ENCODE assay signal across 8 cellular contexts in genomic region chrX:107627792-107628661, GRCh38. TPM values are rescaled to one million over a fixed set of nuclear protein-coding genes. Genes with fewer than 3 reads are reported as not detected.
DNase-seq lines count a peak whose midpoint lies in the region; ATAC-seq and TF ChIP-seq lines count a peak whose summit lies in the region.

Gene PRPS1 (plus strand): TSS chrX:107628510. CDS start chrX:107628629, 119 bp downstream.

- H3K36me3 Mint-ChIP-seq in activated B cell treated with CpG ODN at 0.5 μM for 24 hours (ENCODE audit: low read depth), result peaks cover 4% of the 10 kb centered on the region

- peak; percentile 66 for TF ChIP-seq POLR2A in GM18951 (IDR thresholded peaks at IDR 0.05; ENCODE audit: extremely low read depth, insufficient read depth, insufficient read length)

- peak within 1 kb of the TSS; percentile 52 for H3K27ac ChIP-seq in caudate nucleus (ENCODE audit: low read depth, low read length)

- POLR2A ChIA-PET in activated B cell treated with CpG ODN at 0.5 μM for 24 hours (lab: Charles Lee), result interaction anchor here (0.6 to 2.0 kb wide), 10 partner anchors 19 to 464 kb away, joined by 3 to 17 read pairs (median 5); partner anchors contain the start of gene ATG4A

- peaks cover 31% of the 10 kb centered on the region for H3K4me1 Mint-ChIP-seq in activated B cell treated with CpG ODN at 0.5 μM for 24 hours

- H3K4me3 Mint-ChIP-seq in activated B cell treated with CpG ODN at 0.5 μM for 24 hours, result peak within 1 kb of the TSS; percentile 93

- CTCF ChIA-PET in activated B cell treated with CpG ODN at 0.5 μM for 24 hours (lab: Charles Lee), result interaction anchor here (0.9 to 1.3 kb wide), 2 partner anchors 26 to 89 kb away, joined by 3 to 7 read pairs; no protein-coding TSS in a partner anchor

- no peaks in the 10 kb centered on the region for H3K9me3 Mint-ChIP-seq in activated B cell treated with CpG ODN at 0.5 μM for 24 hours

- TF ChIP-seq CTCF in activated B cell treated with CpG ODN at 0.5 μM for 24 hours (IDR thresholded peaks at IDR 0.05), result no peak

- peak within 1 kb of the TSS; percentile 93 for H3K27ac Mint-ChIP-seq in activated B cell treated with CpG ODN at 0.5 μM for 24 hours

- intact Hi-C loops in activated B cell treated with CpG ODN at 0.5 μM for 24 hours (cut with micrococcal nuclease), result loop anchor here (1.0 to 2.0 kb wide), 8 partner anchors 27 to 628 kb away; partner anchors contain the start of genes ATG4A, DNAAF6, MORC4 and NCBP2L

- H3K27me3 Mint-ChIP-seq in activated B cell treated with CpG ODN at 0.5 μM for 24 hours, result no peaks in the 10 kb centered on the region

- DNase-seq in AG08395 (ENCODE audit: low spot score) (peak; percentile 90), NCI-H345 (lab: John Stamatoyannopoulos, UW) (peak; percentile 97), activated B cell treated with CpG ODN at 0.5 μM for 24 hours (peak; percentile 68), caudate nucleus (lab: John Stamatoyannopoulos, UW) (peak in 60 of 61 donors; percentile 6 to 95 (median 80)), inferior parietal cortex (ENCODE audit: extremely low spot score) (peak; percentile 82)
- DNase-seq in stimulated activated CD4-positive, alpha-beta T cell treated with anti-CD3 and anti-CD28 coated beads, Interleukin-12 subunit alpha, Interleukin-12 subunit beta, amount 100 ng/mL, for 24 hours (ENCODE audit: low read depth in 2 of 2), result peak; percentile 74 to 78

- ATAC-seq in HG03196 (IDR thresholded peaks at IDR 0.05; ENCODE audit: unreplicated experiment), result peak; percentile 100
- peak; percentile 99 for ATAC-seq in activated B cell treated with CpG ODN at 0.5 μM for 24 hours (ENCODE audit: low read depth)

- in situ Hi-C loops in GM18951 (cut with MboI; ENCODE audit: low sequenced_read_pairs, unreplicated experiment), result no loop called here

RNA-seq across cellular contexts. Expression of gene PRPS1, which starts in this region (rescaled TPM):
- total RNA-seq in activated B cell treated with CpG ODN at 0.5 μM for 24 hours, result 49.7 and 53.8 TPM in 2 replicates

Comparison
In these comparisons a context has a peak if more than half of its experiments do, and no peak if none do; other contexts are left out.
1. Peak in every context shown above with its lines: DNase-seq, ATAC-seq and H3K27ac ChIP-seq.